8 cellular contexts compared by ENCODE assay signal in genomic region chr2:85133751-85134254, GRCh38. TPM values are rescaled to one million over a fixed set of nuclear protein-coding genes. Genes with fewer than 3 reads are reported as not detected.
DNase-seq lines count a peak whose midpoint lies in the region; ATAC-seq and TF ChIP-seq lines count a peak whose summit lies in the region.

No MANE protein-coding gene starts in this region.

- H3K9me3 ChIP-seq in right lobe of liver (no peaks in the 10 kb centered on the region), thymus (ENCODE audit: control insufficient read depth) (no peaks in the 10 kb centered on the region)

- H3K4me3 ChIP-seq in choroid plexus epithelial cell (ENCODE audit: low read depth, low read length) (peak overlapping the region; percentile 65), right lobe of liver (peak overlapping the region; percentile 56 to 74 (median 65)), thymus (ENCODE audit: low read length) (peak overlapping the region; percentile 54)

- TF ChIP-seq CTCF in choroid plexus epithelial cell (conservative IDR thresholded peaks at IDR 0.05; ENCODE audit: low read depth, low read length) (no peak), right lobe of liver (IDR thresholded peaks at IDR 0.05) (no peak)

- H3K27me3 ChIP-seq in right lobe of liver (no peaks in the 10 kb centered on the region), thymus (ENCODE audit: control insufficient read depth, insufficient read depth) (peaks cover 52% of the 10 kb centered on the region)

- H3K4me1 ChIP-seq in right lobe of liver: peaks cover 0 to 10% (median 3%) of the 10 kb centered on the region in 4 donors
- peaks cover 2% of the 10 kb centered on the region for H3K4me1 ChIP-seq in thymus (ENCODE audit: control insufficient read depth, insufficient read depth, low read length)

- intact Hi-C loops in right lobe of liver (cut with DNase I): loop anchor here (10.0 kb wide), 1 partner anchor 151 kb away; no protein-coding TSS in a partner anchor

- 0% methylated on average over 2 of the region's 57 CpGs for WGBS in right lobe of liver (ENCODE audit: insufficient coverage, low coverage, low lambda C conversion rate, missing lambda C conversion rate)
- WGBS in thymus: 2% methylated on average over 57 of the region's 57 CpGs

- peak overlapping the region; percentile 55 to 71 (median 59) for H3K27ac ChIP-seq in right lobe of liver
- H3K27ac ChIP-seq in thymus (ENCODE audit: low read depth): peak overlapping the region; percentile 65

- DNase-seq in NCI-H2227 (lab: John Stamatoyannopoulos, UW; ENCODE audit: unreplicated experiment) (peak; percentile 17), NCI-H2227 treated with DMSO at 0.1 percent for 48 hours (lab: John Stamatoyannopoulos, UW) (no peak), RPMI8226 (peak; percentile 22), choroid plexus epithelial cell (ENCODE audit: low read depth) (peak; percentile 29), right lobe of liver (peak; percentile 48 to 67 (median 53)), NCI-H1417 (lab: John Stamatoyannopoulos, UW) (no peak)

- H3K36me3 ChIP-seq in right lobe of liver: no peaks in the 10 kb centered on the region
- no peaks in the 10 kb centered on the region for H3K36me3 ChIP-seq in thymus (ENCODE audit: control insufficient read depth, insufficient read depth)

- ATAC-seq in right lobe of liver: peak in 3 of 4 donors; percentile 13 to 35 (median 24)
- no peak for ATAC-seq in GM21381 (IDR thresholded peaks at IDR 0.05; ENCODE audit: unreplicated experiment)

- no peak for TF ChIP-seq POLR2A in right lobe of liver (IDR thresholded peaks at IDR 0.05)

RNA-seq across cellular contexts. Expression of gene TCF7L1, which starts 0.6 kb away (rescaled TPM):
- total RNA-seq in right lobe of liver: 1 to 10 TPM; 1.2 to 8.8 (median 3.7) TPM
- 6.6 TPM for polyA plus RNA-seq in thymus

Comparison
In these comparisons a context has a peak if more than half of its experiments do, and no peak if none do; other contexts are left out.
1. DNase-seq: peak in NCI-H2227 (single experiment), RPMI8226 (single experiment), choroid plexus epithelial cell (single experiment) and right lobe of liver (3 of 3); none in NCI-H2227 treated with DMSO at 0.1 percent for 48 hours (single experiment) and NCI-H1417 (0 of 3).
2. Peak in every context shown above with its lines, with median percentiles within 50 percentile points of each other: H3K4me3 ChIP-seq.